ENCODE assay signal across 1 cellular context in genomic region chr6:27684264-27685211, GRCh38.
TF ChIP-seq lines count a peak whose summit lies in the region.

No MANE protein-coding gene starts in this region.

TF ChIP-seq in HepG2, 621 proteins besides CTCF, POLR2A, EP300 and RAD21 (continued from another document and continues in another):
- TF ChIP-seq BCLAF1 (IDR thresholded peaks at IDR 0.05) (no peak), ZFP36L2 (CRISPR knock-in tag; IDR thresholded peaks at IDR 0.05) (no peak), HNRNPL (IDR thresholded peaks at IDR 0.05; ENCODE audit: low read depth, low read length) (no peak), ZNF781 (CRISPR knock-in tag; IDR thresholded peaks at IDR 0.05; ENCODE audit: borderline replicate concordance, not compliant biosample characterization) (no peak), ZNF597 (CRISPR knock-in tag; IDR thresholded peaks at IDR 0.05) (no peak), HOXA7 (CRISPR knock-in tag; IDR thresholded peaks at IDR 0.05) (no peak), ZNF326 (CRISPR knock-in tag; IDR thresholded peaks at IDR 0.05; ENCODE audit: borderline replicate concordance) (no peak), HMGA1 (CRISPR knock-in tag; conservative IDR thresholded peaks at IDR 0.05) (no peak), ZNF644 (CRISPR knock-in tag; IDR thresholded peaks at IDR 0.05; ENCODE audit: low read depth) (peak; percentile 13; the same call in 1 of the 2 replicates), GPN1 (CRISPR knock-in tag; IDR thresholded peaks at IDR 0.05; ENCODE audit: borderline replicate concordance) (no peak), MAFG (CRISPR knock-in tag; IDR thresholded peaks at IDR 0.05) (no peak), SPEN (CRISPR knock-in tag; IDR thresholded peaks at IDR 0.05; ENCODE audit: low read depth) (no peak), IKZF1 (IDR thresholded peaks at IDR 0.05) (no peak), ZNF660 (CRISPR knock-in tag; IDR thresholded peaks at IDR 0.05; ENCODE audit: borderline replicate concordance, low read depth) (no peak), SMC3 (IDR thresholded peaks at IDR 0.05; ENCODE audit: low read length) (no peak), CEBPB (IDR thresholded peaks at IDR 0.05; ENCODE audit: borderline replicate concordance, low read depth, low read length) (peak; percentile 30; the same call in 1 of the 2 replicates), FOXO1 (CRISPR knock-in tag; IDR thresholded peaks at IDR 0.05) (no peak), ZNF570 (CRISPR knock-in tag; IDR thresholded peaks at IDR 0.05; ENCODE audit: borderline replicate concordance) (no peak), ZNF749 (CRISPR knock-in tag; IDR thresholded peaks at IDR 0.05; ENCODE audit: borderline replicate concordance) (no peak), ZNF17 (CRISPR knock-in tag; IDR thresholded peaks at IDR 0.05) (no peak), ZNF710 (CRISPR knock-in tag; IDR thresholded peaks at IDR 0.05; ENCODE audit: borderline replicate concordance) (no peak), ATF2 (CRISPR knock-in tag; IDR thresholded peaks at IDR 0.05) (0 out of 2 replicates have a peak, but pooled peaks have one; percentile 36), ZKSCAN1 (IDR thresholded peaks at IDR 0.05; ENCODE audit: low read length) (no peak), ZNF678 (CRISPR knock-in tag; IDR thresholded peaks at IDR 0.05) (no peak), ZNF616 (CRISPR knock-in tag; IDR thresholded peaks at IDR 0.05; ENCODE audit: low read depth) (no peak), ASH2L (IDR thresholded peaks at IDR 0.05; ENCODE audit: insufficient read length, low read depth, low read length) (no peak), HNRNPK (IDR thresholded peaks at IDR 0.05; ENCODE audit: low read depth, low read length, poor library complexity, severe bottlenecking) (no peak), ISX (CRISPR knock-in tag; conservative IDR thresholded peaks at IDR 0.05) (no peak)
- TF ChIP-seq, protein P1, sequence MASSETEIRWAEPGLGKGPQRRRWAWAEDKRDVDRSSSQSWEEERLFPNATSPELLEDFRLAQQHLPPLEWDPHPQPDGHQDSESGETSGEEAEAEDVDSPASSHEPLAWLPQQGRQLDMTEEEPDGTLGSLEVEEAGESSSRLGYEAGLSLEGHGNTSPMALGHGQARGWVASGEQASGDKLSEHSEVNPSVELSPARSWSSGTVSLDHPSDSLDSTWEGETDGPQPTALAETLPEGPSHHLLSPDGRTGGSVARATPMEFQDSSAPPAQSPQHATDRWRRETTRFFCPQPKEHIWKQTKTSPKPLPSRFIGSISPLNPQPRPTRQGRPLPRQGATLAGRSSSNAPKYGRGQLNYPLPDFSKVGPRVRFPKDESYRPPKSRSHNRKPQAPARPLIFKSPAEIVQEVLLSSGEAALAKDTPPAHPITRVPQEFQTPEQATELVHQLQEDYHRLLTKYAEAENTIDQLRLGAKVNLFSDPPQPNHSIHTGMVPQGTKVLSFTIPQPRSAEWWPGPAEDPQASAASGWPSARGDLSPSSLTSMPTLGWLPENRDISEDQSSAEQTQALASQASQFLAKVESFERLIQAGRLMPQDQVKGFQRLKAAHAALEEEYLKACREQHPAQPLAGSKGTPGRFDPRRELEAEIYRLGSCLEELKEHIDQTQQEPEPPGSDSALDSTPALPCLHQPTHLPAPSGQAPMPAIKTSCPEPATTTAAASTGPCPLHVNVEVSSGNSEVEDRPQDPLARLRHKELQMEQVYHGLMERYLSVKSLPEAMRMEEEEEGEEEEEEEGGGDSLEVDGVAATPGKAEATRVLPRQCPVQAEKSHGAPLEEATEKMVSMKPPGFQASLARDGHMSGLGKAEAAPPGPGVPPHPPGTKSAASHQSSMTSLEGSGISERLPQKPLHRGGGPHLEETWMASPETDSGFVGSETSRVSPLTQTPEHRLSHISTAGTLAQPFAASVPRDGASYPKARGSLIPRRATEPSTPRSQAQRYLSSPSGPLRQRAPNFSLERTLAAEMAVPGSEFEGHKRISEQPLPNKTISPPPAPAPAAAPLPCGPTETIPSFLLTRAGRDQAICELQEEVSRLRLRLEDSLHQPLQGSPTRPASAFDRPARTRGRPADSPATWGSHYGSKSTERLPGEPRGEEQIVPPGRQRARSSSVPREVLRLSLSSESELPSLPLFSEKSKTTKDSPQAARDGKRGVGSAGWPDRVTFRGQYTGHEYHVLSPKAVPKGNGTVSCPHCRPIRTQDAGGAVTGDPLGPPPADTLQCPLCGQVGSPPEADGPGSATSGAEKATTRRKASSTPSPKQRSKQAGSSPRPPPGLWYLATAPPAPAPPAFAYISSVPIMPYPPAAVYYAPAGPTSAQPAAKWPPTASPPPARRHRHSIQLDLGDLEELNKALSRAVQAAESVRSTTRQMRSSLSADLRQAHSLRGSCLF (CRISPR knock-in tag; IDR thresholded peaks at IDR 0.05; ENCODE audit: borderline replicate concordance), result no peak
- TF ChIP-seq, protein P2, sequence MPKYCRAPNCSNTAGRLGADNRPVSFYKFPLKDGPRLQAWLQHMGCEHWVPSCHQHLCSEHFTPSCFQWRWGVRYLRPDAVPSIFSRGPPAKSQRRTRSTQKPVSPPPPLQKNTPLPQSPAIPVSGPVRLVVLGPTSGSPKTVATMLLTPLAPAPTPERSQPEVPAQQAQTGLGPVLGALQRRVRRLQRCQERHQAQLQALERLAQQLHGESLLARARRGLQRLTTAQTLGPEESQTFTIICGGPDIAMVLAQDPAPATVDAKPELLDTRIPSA (CRISPR knock-in tag; IDR thresholded peaks at IDR 0.05; ENCODE audit: borderline replicate concordance), result no peak
- TF ChIP-seq, protein P3, sequence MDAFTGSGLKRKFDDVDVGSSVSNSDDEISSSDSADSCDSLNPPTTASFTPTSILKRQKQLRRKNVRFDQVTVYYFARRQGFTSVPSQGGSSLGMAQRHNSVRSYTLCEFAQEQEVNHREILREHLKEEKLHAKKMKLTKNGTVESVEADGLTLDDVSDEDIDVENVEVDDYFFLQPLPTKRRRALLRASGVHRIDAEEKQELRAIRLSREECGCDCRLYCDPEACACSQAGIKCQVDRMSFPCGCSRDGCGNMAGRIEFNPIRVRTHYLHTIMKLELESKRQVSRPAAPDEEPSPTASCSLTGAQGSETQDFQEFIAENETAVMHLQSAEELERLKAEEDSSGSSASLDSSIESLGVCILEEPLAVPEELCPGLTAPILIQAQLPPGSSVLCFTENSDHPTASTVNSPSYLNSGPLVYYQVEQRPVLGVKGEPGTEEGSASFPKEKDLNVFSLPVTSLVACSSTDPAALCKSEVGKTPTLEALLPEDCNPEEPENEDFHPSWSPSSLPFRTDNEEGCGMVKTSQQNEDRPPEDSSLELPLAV (CRISPR knock-in tag; conservative IDR thresholded peaks at IDR 0.05; ENCODE audit: low read depth), result no peak
- TF ChIP-seq, protein P4, sequence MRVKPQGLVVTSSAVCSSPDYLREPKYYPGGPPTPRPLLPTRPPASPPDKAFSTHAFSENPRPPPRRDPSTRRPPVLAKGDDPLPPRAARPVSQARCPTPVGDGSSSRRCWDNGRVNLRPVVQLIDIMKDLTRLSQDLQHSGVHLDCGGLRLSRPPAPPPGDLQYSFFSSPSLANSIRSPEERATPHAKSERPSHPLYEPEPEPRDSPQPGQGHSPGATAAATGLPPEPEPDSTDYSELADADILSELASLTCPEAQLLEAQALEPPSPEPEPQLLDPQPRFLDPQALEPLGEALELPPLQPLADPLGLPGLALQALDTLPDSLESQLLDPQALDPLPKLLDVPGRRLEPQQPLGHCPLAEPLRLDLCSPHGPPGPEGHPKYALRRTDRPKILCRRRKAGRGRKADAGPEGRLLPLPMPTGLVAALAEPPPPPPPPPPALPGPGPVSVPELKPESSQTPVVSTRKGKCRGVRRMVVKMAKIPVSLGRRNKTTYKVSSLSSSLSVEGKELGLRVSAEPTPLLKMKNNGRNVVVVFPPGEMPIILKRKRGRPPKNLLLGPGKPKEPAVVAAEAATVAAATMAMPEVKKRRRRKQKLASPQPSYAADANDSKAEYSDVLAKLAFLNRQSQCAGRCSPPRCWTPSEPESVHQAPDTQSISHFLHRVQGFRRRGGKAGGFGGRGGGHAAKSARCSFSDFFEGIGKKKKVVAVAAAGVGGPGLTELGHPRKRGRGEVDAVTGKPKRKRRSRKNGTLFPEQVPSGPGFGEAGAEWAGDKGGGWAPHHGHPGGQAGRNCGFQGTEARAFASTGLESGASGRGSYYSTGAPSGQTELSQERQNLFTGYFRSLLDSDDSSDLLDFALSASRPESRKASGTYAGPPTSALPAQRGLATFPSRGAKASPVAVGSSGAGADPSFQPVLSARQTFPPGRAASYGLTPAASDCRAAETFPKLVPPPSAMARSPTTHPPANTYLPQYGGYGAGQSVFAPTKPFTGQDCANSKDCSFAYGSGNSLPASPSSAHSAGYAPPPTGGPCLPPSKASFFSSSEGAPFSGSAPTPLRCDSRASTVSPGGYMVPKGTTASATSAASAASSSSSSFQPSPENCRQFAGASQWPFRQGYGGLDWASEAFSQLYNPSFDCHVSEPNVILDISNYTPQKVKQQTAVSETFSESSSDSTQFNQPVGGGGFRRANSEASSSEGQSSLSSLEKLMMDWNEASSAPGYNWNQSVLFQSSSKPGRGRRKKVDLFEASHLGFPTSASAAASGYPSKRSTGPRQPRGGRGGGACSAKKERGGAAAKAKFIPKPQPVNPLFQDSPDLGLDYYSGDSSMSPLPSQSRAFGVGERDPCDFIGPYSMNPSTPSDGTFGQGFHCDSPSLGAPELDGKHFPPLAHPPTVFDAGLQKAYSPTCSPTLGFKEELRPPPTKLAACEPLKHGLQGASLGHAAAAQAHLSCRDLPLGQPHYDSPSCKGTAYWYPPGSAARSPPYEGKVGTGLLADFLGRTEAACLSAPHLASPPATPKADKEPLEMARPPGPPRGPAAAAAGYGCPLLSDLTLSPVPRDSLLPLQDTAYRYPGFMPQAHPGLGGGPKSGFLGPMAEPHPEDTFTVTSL (CRISPR knock-in tag; IDR thresholded peaks at IDR 0.05; ENCODE audit: borderline replicate concordance), result peak; percentile 69; the same call in 1 of the 2 replicates
- TF ChIP-seq, protein P5, sequence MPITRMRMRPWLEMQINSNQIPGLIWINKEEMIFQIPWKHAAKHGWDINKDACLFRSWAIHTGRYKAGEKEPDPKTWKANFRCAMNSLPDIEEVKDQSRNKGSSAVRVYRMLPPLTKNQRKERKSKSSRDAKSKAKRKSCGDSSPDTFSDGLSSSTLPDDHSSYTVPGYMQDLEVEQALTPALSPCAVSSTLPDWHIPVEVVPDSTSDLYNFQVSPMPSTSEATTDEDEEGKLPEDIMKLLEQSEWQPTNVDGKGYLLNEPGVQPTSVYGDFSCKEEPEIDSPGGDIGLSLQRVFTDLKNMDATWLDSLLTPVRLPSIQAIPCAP (CRISPR knock-in tag; IDR thresholded peaks at IDR 0.05; ENCODE audit: low read depth), result no peak
